Comparison of ENCODE assay signal across 21 cellular contexts in the genomic region with DNA sequence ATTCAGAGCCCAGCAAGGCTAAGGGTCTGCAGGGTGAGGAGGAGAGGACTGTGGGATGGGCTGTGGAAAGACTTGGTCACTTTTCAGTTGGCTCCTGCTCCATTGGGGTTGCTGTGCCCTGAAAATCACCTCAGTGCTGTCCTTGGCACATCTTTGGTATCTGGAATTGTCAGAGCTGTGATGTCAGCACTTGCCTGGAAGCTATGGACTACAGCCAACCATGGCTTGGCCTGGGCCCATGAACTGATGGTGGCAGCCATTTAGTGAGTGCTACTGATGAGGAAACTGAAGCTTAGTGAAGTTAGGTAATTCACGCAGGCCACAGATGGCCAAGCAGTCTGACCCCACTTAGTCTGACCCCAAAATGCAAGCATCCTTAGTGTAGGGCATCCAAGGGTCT.
DNase-seq lines count a peak whose midpoint lies in the region; ATAC-seq and TF ChIP-seq lines count a peak whose summit lies in the region.
"Had no signal": no experiment of that assay in that cellular context is flagged by ENCODE, and none has a peak within 500 bp of the region (broad histone marks: within the 10 kb centered on the region; RNA-seq: fewer than 3 reads in every experiment).

No MANE protein-coding gene starts in this region.

- DNase-seq in GOT3 (lab: John Stamatoyannopoulos, UW) = peak; percentile 6
- DNase-seq in astrocyte of the hippocampus (ENCODE audit: low read depth, low spot score) = peak; percentile 75
- DNase-seq in heart left ventricle = peak in 4 of 5 donors; percentile 16 to 61 (median 33)
- peak; percentile 91 for DNase-seq in posterior vena cava (ENCODE audit: low spot score)
- DNase-seq in GM19238 (ENCODE audit: insufficient read length, low spot score) = no peak
- DNase-seq in NCI-H345 treated with DMSO at 0.1 percent for 48 hours (lab: John Stamatoyannopoulos, UW; ENCODE audit: unreplicated experiment) = no peak
- DNase-seq in stimulated activated naive B cell treated with anti-CD40 and anti-IgM and Interleukin-4, amounts not matched to agents 10 μg/mL and 1 μg/mL and 100 μg/mL, for 72 hours = no peak
- no peak for DNase-seq in activated T-cell treated with anti-CD3 and anti-CD28 coated beads, Interleukin-2, amount 50 U/mL, for 72 hours
- DNase-seq: activated gamma-delta T cell; dermis blood vessel endothelial cell; GDM1; hypothalamus; MM.1S; NCI-H1930; NCI-H510A; stimulated activated CD4-positive, alpha-beta T cell treated with anti-CD3 and anti-CD28 coated beads, Interleukin-4, amount 100 ng/mL, for 24 hours had no signal

- H3K4me3 ChIP-seq in heart left ventricle = no peak overlapping the region
- H3K4me3 ChIP-seq: body of pancreas, pancreas, skin epidermis had no signal

- H3K9me3 ChIP-seq in heart left ventricle = peaks cover 0 to 4% (median 0%) of the 10 kb centered on the region in 12 donors
- H3K9me3 ChIP-seq: body of pancreas, pancreas had no signal

- no peak overlapping the region for H3K27ac Mint-ChIP-seq in stimulated activated naive B cell treated with anti-CD40 and anti-IgM and Interleukin-4, amounts not matched to agents 10 μg/mL and 1 μg/mL and 100 μg/mL, for 72 hours
- no peak overlapping the region for H3K27ac Mint-ChIP-seq in activated T-cell treated with anti-CD3 and anti-CD28 coated beads, Interleukin-2, amount 50 U/mL, for 72 hours
- H3K27ac Mint-ChIP-seq: T-helper 2 cell treated with Interferon-gamma antibody and Interleukin-4, amounts not matched to agents 5 μg/mL and 100 μg/mL, for 36 hours had no signal

- peaks cover 13% of the 10 kb centered on the region in 2 donors for H3K27me3 Mint-ChIP-seq in stimulated activated naive B cell treated with anti-CD40 and anti-IgM and Interleukin-4, amounts not matched to agents 10 μg/mL and 1 μg/mL and 100 μg/mL, for 72 hours
- H3K27me3 Mint-ChIP-seq in activated T-cell treated with anti-CD3 and anti-CD28 coated beads, Interleukin-2, amount 50 U/mL, for 72 hours (ENCODE audit: low read depth) = peaks cover 25% of the 10 kb centered on the region

- no peaks in the 10 kb centered on the region for H3K4me1 Mint-ChIP-seq in stimulated activated naive B cell treated with anti-CD40 and anti-IgM and Interleukin-4, amounts not matched to agents 10 μg/mL and 1 μg/mL and 100 μg/mL, for 72 hours
- no peaks in the 10 kb centered on the region for H3K4me1 Mint-ChIP-seq in activated T-cell treated with anti-CD3 and anti-CD28 coated beads, Interleukin-2, amount 50 U/mL, for 72 hours (ENCODE audit: low read depth)

- TF ChIP-seq CTCF in heart left ventricle (IDR thresholded peaks at IDR 0.05) = no peak

- no peak overlapping the region for H3K27ac ChIP-seq in heart left ventricle
- H3K27ac ChIP-seq: body of pancreas, pancreas, skin epidermis had no signal

- H3K36me3 Mint-ChIP-seq in stimulated activated naive B cell treated with anti-CD40 and anti-IgM and Interleukin-4, amounts not matched to agents 10 μg/mL and 1 μg/mL and 100 μg/mL, for 72 hours = no peaks in the 10 kb centered on the region
- no peaks in the 10 kb centered on the region for H3K36me3 Mint-ChIP-seq in activated T-cell treated with anti-CD3 and anti-CD28 coated beads, Interleukin-2, amount 50 U/mL, for 72 hours (ENCODE audit: insufficient read depth in 2 of 2)

- H3K4me1 ChIP-seq in heart left ventricle = peaks cover 0 to 22% (median 0%) of the 10 kb centered on the region in 12 donors
- H3K4me1 ChIP-seq: body of pancreas, pancreas had no signal

- WGBS in heart left ventricle, 4 donors = 75 to 87% (median 84%) methylated on average over 1 of the region's 1 CpG

- H3K36me3 ChIP-seq in heart left ventricle = no peaks in the 10 kb centered on the region
- H3K36me3 ChIP-seq: pancreas had no signal

- no peak for TF ChIP-seq POLR2A in heart left ventricle (IDR thresholded peaks at IDR 0.05)

- H3K4me3 Mint-ChIP-seq in stimulated activated naive B cell treated with anti-CD40 and anti-IgM and Interleukin-4, amounts not matched to agents 10 μg/mL and 1 μg/mL and 100 μg/mL, for 72 hours = no peak overlapping the region
- no peak overlapping the region for H3K4me3 Mint-ChIP-seq in activated T-cell treated with anti-CD3 and anti-CD28 coated beads, Interleukin-2, amount 50 U/mL, for 72 hours
- H3K4me3 Mint-ChIP-seq: T-helper 2 cell treated with Interferon-gamma antibody and Interleukin-4, amounts not matched to agents 5 μg/mL and 100 μg/mL, for 36 hours had no signal

- intact Hi-C loops in heart left ventricle (cut with DNase I) = no loop called here
- intact Hi-C loops in posterior vena cava (cut with DNase I) = no loop called here

- H3K27me3 ChIP-seq in heart left ventricle = no peaks in the 10 kb centered on the region
- H3K27me3 ChIP-seq: body of pancreas, pancreas had no signal

- H3K9me3 Mint-ChIP-seq in stimulated activated naive B cell treated with anti-CD40 and anti-IgM and Interleukin-4, amounts not matched to agents 10 μg/mL and 1 μg/mL and 100 μg/mL, for 72 hours = peaks cover 8 to 18% of the 10 kb centered on the region in 2 donors
- peaks cover 0 to 1% of the 10 kb centered on the region in 2 donors for H3K9me3 Mint-ChIP-seq in activated T-cell treated with anti-CD3 and anti-CD28 coated beads, Interleukin-2, amount 50 U/mL, for 72 hours
- H3K9me3 Mint-ChIP-seq: T-helper 2 cell treated with Interferon-gamma antibody and Interleukin-4, amounts not matched to agents 5 μg/mL and 100 μg/mL, for 36 hours had no signal

- peak in 3 of 4 donors; percentile 40 to 62 (median 59) for ATAC-seq in heart left ventricle
- no peak for ATAC-seq in stimulated activated naive B cell treated with anti-CD40 and anti-IgM and Interleukin-4, amounts not matched to agents 10 μg/mL and 1 μg/mL and 100 μg/mL, for 72 hours (replicated peaks)
- no peak for ATAC-seq in activated T-cell treated with anti-CD3 and anti-CD28 coated beads, Interleukin-2, amount 50 U/mL, for 72 hours (replicated peaks in 1 of 2)
- ATAC-seq: activated CD4-positive, CD25-positive, alpha-beta regulatory T cell treated with anti-CD3 and anti-CD28 coated beads, Interleukin-2, amount 50 U/mL, for 24 hours; body of pancreas had no signal

Comparison
In these comparisons a context has a peak if more than half of its experiments do, and no peak if none do; other contexts are left out.
1. DNase-seq: peak in GOT3 (single experiment), astrocyte of the hippocampus (single experiment), heart left ventricle (4 of 5) and posterior vena cava (single experiment); none in GM19238 (single experiment), NCI-H345 treated with DMSO at 0.1 percent for 48 hours (single experiment), stimulated activated naive B cell treated with anti-CD40 and anti-IgM and Interleukin-4, amounts not matched to agents 10 μg/mL and 1 μg/mL and 100 μg/mL, for 72 hours (single experiment) and activated T-cell treated with anti-CD3 and anti-CD28 coated beads, Interleukin-2, amount 50 U/mL, for 72 hours (0 of 2).
2. ATAC-seq: peak in heart left ventricle (3 of 4); none in stimulated activated naive B cell treated with anti-CD40 and anti-IgM and Interleukin-4, amounts not matched to agents 10 μg/mL and 1 μg/mL and 100 μg/mL, for 72 hours (0 of 2) and activated T-cell treated with anti-CD3 and anti-CD28 coated beads, Interleukin-2, amount 50 U/mL, for 72 hours (0 of 2).